Comparison of ENCODE assay signal across 10 cellular contexts in the genomic region with DNA sequence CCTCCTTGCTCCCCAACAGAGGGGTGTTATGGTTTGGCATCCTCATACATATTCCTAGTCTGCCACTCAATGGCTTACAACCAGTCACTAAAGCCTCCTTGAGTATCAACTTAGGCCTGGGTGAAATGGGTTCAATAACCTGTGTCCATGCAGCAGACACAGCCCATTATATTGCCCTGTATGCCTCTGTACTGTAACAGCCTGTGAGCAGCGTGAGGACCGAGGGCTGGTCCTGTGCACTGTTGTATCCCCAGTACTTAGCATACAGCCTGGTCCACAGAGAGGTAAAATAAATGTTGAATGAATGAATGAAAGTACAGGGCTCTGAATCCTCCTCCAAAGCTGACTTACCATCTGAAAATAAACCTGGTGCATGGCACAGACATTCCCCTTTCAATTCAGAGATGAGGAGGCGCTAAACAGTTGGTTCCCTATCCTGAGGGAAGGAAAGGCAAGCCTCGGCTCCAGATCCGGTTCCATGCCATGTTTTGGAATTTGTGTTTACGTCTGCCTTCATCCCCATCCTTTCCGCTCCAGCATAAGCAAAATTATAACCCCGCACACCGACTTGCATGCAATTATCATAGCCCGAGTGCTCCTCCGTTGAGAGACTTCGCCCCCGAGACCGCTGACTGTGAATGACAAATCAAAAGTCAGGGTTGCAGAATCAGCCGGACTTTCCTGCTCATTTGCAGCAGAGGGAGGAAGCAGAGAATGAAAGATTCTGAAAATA. TPM values are rescaled to one million over a fixed set of nuclear protein-coding genes. Genes with fewer than 3 reads are reported as not detected.
DNase-seq lines count a peak whose midpoint lies in the region; ATAC-seq and TF ChIP-seq lines count a peak whose summit lies in the region.
"Had no signal": no experiment of that assay in that cellular context is flagged by ENCODE, and none has a peak within 500 bp of the region (broad histone marks: within the 10 kb centered on the region; RNA-seq: fewer than 3 reads in every experiment).

No MANE protein-coding gene starts in this region.

- peaks cover 7% of the 10 kb centered on the region for H3K27me3 ChIP-seq in lower lobe of right lung (ENCODE audit: low read depth)
- no peaks in the 10 kb centered on the region for H3K27me3 ChIP-seq in thoracic aorta (replicated peaks; ENCODE audit: insufficient read depth)
- H3K27me3 ChIP-seq in prostate gland (replicated peaks; ENCODE audit: insufficient read depth) = no peaks in the 10 kb centered on the region

- no peak for TF ChIP-seq CTCF in lower lobe of right lung (IDR thresholded peaks at IDR 0.05)
- TF ChIP-seq CTCF in thoracic aorta (IDR thresholded peaks at IDR 0.05) = no peak
- TF ChIP-seq CTCF in prostate gland (IDR thresholded peaks at IDR 0.05) = no peak

- TF ChIP-seq POLR2A in prostate gland (IDR thresholded peaks at IDR 0.05) = no peak

- peak; percentile 56 to 87 (median 78) for DNase-seq in NCI-H1417 (lab: John Stamatoyannopoulos, UW)
- DNase-seq in NCI-H1417 treated with DMSO at 0.1 percent for 48 hours (lab: John Stamatoyannopoulos, UW) = no peak
- DNase-seq in NCI-H69 (lab: John Stamatoyannopoulos, UW) = peak; percentile 92
- DNase-seq in dedifferentiated amniotic fluid mesenchymal stem cell (ENCODE audit: extremely low spot score) = peak; percentile 76
- no peak for DNase-seq in lower lobe of right lung
- no peak for DNase-seq in thoracic aorta (ENCODE audit: low spot score)
- DNase-seq in prostate gland (ENCODE audit: low spot score) = no peak
- no peak for DNase-seq in NOMO-1 treated with DMSO at 0.1 percent for 48 hours (lab: John Stamatoyannopoulos, UW; ENCODE audit: unreplicated experiment)

- no peaks in the 10 kb centered on the region for H3K9me3 ChIP-seq in lower lobe of right lung
- no peaks in the 10 kb centered on the region for H3K9me3 ChIP-seq in thoracic aorta
- no peaks in the 10 kb centered on the region for H3K9me3 ChIP-seq in prostate gland
- H3K9me3 ChIP-seq: BLaER1 had no signal

- H3K4me1 ChIP-seq in lower lobe of right lung = peaks cover 23% of the 10 kb centered on the region
- peaks cover 5 to 9% of the 10 kb centered on the region in 2 donors for H3K4me1 ChIP-seq in thoracic aorta (ENCODE audit: control insufficient read depth in 1 of 2, low read depth in 2 of 2)
- H3K4me1 ChIP-seq in prostate gland (replicated peaks) = no peaks in the 10 kb centered on the region

- 17% methylated on average over 15 of the region's 15 CpGs for WGBS in prostate gland

- intact Hi-C loops in lower lobe of right lung (cut with DNase I) (no loop called here), prostate gland (cut with DNase I) (no loop called here)

- H3K4me3 ChIP-seq in lower lobe of right lung (peak overlapping the region; percentile 59), thoracic aorta (peak overlapping the region; percentile 74), prostate gland (no peak overlapping the region)

- H3K27ac ChIP-seq in lower lobe of right lung (no peak overlapping the region), thoracic aorta (no peak overlapping the region), prostate gland (no peak overlapping the region)
- H3K27ac ChIP-seq: BLaER1, VCaP had no signal

- peak in 1 of 2 donors; percentile 30 for ATAC-seq in lower lobe of right lung
- ATAC-seq in thoracic aorta (ENCODE audit: insufficient number of reproducible peaks, low FRiP score, low read depth) = no peak

- no peaks in the 10 kb centered on the region for H3K36me3 ChIP-seq in lower lobe of right lung
- H3K36me3 ChIP-seq in thoracic aorta = no peaks in the 10 kb centered on the region
- no peaks in the 10 kb centered on the region for H3K36me3 ChIP-seq in prostate gland
- H3K36me3 ChIP-seq: BLaER1 had no signal

RNA-seq across cellular contexts. Expression of a gene that starts 45.0 kb away (rescaled TPM):
- total RNA-seq in lower lobe of right lung (10.5 TPM), thoracic aorta (1 to 10 TPM; 3.7 TPM), prostate gland (1 to 10 TPM; 1.4 to 3.5 TPM)

Comparison
In these comparisons a context has a peak if more than half of its experiments do, and no peak if none do; other contexts are left out.
1. DNase-seq: peak in NCI-H1417 (3 of 3), NCI-H69 (single experiment) and dedifferentiated amniotic fluid mesenchymal stem cell (single experiment); none in NCI-H1417 treated with DMSO at 0.1 percent for 48 hours (single experiment), lower lobe of right lung (single experiment), thoracic aorta (single experiment), prostate gland (single experiment) and NOMO-1 treated with DMSO at 0.1 percent for 48 hours (single experiment).
2. H3K4me3 ChIP-seq: peak in lower lobe of right lung (single experiment) and thoracic aorta (single experiment); none in prostate gland (0 of 2).